In the genomic region with DNA sequence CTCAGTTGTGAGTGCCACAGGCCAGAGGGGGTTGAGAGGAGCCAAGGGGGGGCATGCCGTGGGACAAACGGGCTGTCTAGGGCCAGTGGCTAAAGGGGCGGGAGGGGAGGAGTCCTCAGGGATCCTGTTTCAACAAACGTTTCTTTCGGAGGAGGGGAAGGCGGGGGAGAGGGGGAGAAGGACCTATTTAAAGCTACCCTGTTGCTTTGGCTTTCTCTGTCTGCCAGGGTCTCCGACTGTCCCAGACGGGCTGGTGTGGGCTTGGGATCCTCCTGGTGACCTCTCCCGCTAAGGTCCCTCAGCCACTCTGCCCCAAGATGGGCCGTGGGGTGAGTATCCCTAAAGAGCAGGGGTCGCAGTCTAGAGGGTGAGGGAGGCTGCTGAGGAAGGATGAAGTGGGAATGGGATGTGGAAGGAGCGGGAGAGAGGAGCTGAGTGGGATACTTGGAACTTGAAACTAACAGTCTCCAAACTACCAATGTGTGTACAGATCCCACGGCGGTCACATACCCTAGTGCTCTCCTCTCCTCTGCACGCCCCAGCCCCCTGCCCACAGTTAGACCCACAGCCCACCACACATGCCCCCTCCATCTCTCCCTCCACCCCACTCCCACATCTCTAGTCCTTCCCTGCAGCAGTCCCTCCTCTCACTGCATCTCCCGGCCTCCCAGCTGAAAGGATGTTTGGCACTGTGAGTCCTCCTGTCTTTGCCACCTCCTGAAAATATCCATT, we compare ENCODE assay signal across 14 cellular contexts. TPM values are rescaled to one million over a fixed set of nuclear protein-coding genes. Genes with fewer than 3 reads are reported as not detected.
DNase-seq lines count a peak whose midpoint lies in the region; ATAC-seq, FAIRE-seq and TF ChIP-seq lines count a peak whose summit lies in the region.
"Had no signal": no experiment of that assay in that cellular context is flagged by ENCODE, and none has a peak within 500 bp of the region (broad histone marks: within the 10 kb centered on the region; RNA-seq: fewer than 3 reads in every experiment).

A gene (plus strand): TSS at position 215 of the 732 bp plus-strand sequence. CDS start 103 bp downstream, at position 318.

- H3K79me2 ChIP-seq in keratinocyte (ENCODE audit: control insufficient read depth, insufficient read depth, low read length) (no peaks in the 10 kb centered on the region), trophoblast cell (ENCODE audit: control insufficient read depth, insufficient read depth, low read length, poor library complexity) (no peaks in the 10 kb centered on the region)

- no peak within 1 kb of the TSS for H4K12ac ChIP-seq in trophoblast cell (ENCODE audit: low read depth, low read length)

- no peak within 1 kb of the TSS for H4K91ac ChIP-seq in trophoblast cell (ENCODE audit: low read depth, low read length)

- H3K9ac ChIP-seq in keratinocyte (ENCODE audit: control insufficient read depth, extremely low read depth, insufficient read depth, low read length) (no peak within 1 kb of the TSS), trophoblast cell (ENCODE audit: low read length) (no peak within 1 kb of the TSS)

- TF ChIP-seq CTCF in dorsolateral prefrontal cortex (IDR thresholded peaks at IDR 0.05 in 54 of 56, conservative IDR thresholded peaks at IDR 0.05 in 2 of 56; ENCODE audit: low read depth in 1 of 56, partially characterized antibody in 56 of 56) (no peak), keratinocyte (optimal IDR thresholded peaks at IDR 0.05 in 1 of 3, IDR thresholded peaks at IDR 0.05 in 1 of 3, conservative IDR thresholded peaks at IDR 0.05 in 1 of 3; ENCODE audit: extremely low read depth in 1 of 3, insufficient read depth in 2 of 3, low read length in 3 of 3) (no peak), glutamatergic neuron (IDR thresholded peaks at IDR 0.05; ENCODE audit: partially characterized antibody, unreplicated experiment) (no peak)

- no peak within 1 kb of the TSS for H2BK5ac ChIP-seq in trophoblast cell (ENCODE audit: low read depth, low read length, poor library complexity)

- H3K4me3 ChIP-seq in dorsolateral prefrontal cortex (peak within 1 kb of the TSS; percentile 19 to 69 (median 54)), keratinocyte (ENCODE audit: control insufficient read depth in 2 of 3, extremely low read depth in 1 of 3, insufficient read depth in 2 of 3, low read depth in 1 of 3, low read length in 3 of 3) (no peak within 1 kb of the TSS), trophoblast cell (ENCODE audit: low read depth, low read length) (no peak within 1 kb of the TSS)
- H3K4me3 ChIP-seq: SJSA1 had no signal

- no peak within 1 kb of the TSS for H3K4me3 Mint-ChIP-seq in glutamatergic neuron (ENCODE audit: unreplicated experiment)

- no peaks in the 10 kb centered on the region for H3K36me3 Mint-ChIP-seq in glutamatergic neuron (ENCODE audit: unreplicated experiment)

- intact Hi-C loops in dorsolateral prefrontal cortex (cut with DNase I) (no loop called here), sciatic nerve (cut with DNase I) (no loop called here)

- H3K9me1 ChIP-seq in keratinocyte (ENCODE audit: control insufficient read depth, extremely low read depth, insufficient read depth, low read length): no peaks in the 10 kb centered on the region

- no peak within 1 kb of the TSS for H3K27ac Mint-ChIP-seq in glutamatergic neuron (ENCODE audit: unreplicated experiment)

- H3K36me3 ChIP-seq in keratinocyte (ENCODE audit: control insufficient read depth in 2 of 2, extremely low read depth in 1 of 2, insufficient read depth in 2 of 2, low read length in 2 of 2): no peaks in the 10 kb centered on the region
- no peaks in the 10 kb centered on the region for H3K36me3 ChIP-seq in trophoblast cell (ENCODE audit: control insufficient read depth in 1 of 2, insufficient read depth in 2 of 2, low read length in 2 of 2)
- H3K36me3 ChIP-seq: SJSA1 had no signal

- WGBS in trophoblast cell (ENCODE audit: extremely low coverage, insufficient coverage, insufficient read length): no CpG with 5 or more reads among the region's 16 CpGs

- peaks cover 1% of the 10 kb centered on the region for H3K9me3 Mint-ChIP-seq in glutamatergic neuron (ENCODE audit: unreplicated experiment)

- no peak within 1 kb of the TSS for H4K8ac ChIP-seq in trophoblast cell (ENCODE audit: low read depth, low read length)

- no peak within 1 kb of the TSS for H2BK12ac ChIP-seq in trophoblast cell (ENCODE audit: low read length)

- DNase-seq in C1 segment of cervical spinal cord (lab: John Stamatoyannopoulos, UW) (peak in 8 of 14 donors; percentile 5 to 70 (median 40)), dorsolateral prefrontal cortex (peak in 2 of 10 donors; percentile 44 to 47), keratinocyte (ENCODE audit: low read depth, low spot score) (no peak), sciatic nerve (ENCODE audit: low spot score) (peak; percentile 74), T-helper 9 cell (no peak), glutamatergic neuron (no peak), trophoblast cell (no peak)
- DNase-seq: activated CD4-positive, alpha-beta T cell treated with anti-CD3 and anti-CD28 coated beads for 4 hours; activated naive CD4-positive, alpha-beta T cell treated with Interleukin-2 at 50 U/mL for 16 hours; effector CD4-positive, alpha-beta T cell; NCI-H1092 treated with DMSO at 0.1 percent for 48 hours had no signal

- H3K4me1 Mint-ChIP-seq in glutamatergic neuron (ENCODE audit: low read depth, unreplicated experiment): peaks cover 9% of the 10 kb centered on the region

- H3K18ac ChIP-seq in trophoblast cell (ENCODE audit: low read length): no peak within 1 kb of the TSS

- peaks cover 7% of the 10 kb centered on the region for H3K27me3 Mint-ChIP-seq in glutamatergic neuron (ENCODE audit: unreplicated experiment)

- H2AK5ac ChIP-seq in trophoblast cell (ENCODE audit: low read length): no peak within 1 kb of the TSS

- no peaks in the 10 kb centered on the region for H3K79me1 ChIP-seq in trophoblast cell (ENCODE audit: low read length)

- no peak within 1 kb of the TSS for H3K23ac ChIP-seq in trophoblast cell (ENCODE audit: low read length)

- dilution Hi-C loops in keratinocyte (cut with MboI; ENCODE audit: extremely low pct_ligation_motif_present, low sequenced_read_pairs): no loop called here

- H3K4ac ChIP-seq in trophoblast cell (ENCODE audit: low read depth, low read length): no peak within 1 kb of the TSS

- no peaks in the 10 kb centered on the region for H4K20me1 ChIP-seq in keratinocyte (ENCODE audit: control insufficient read depth, extremely low read depth, insufficient read depth, low read length)

- ATAC-seq in sciatic nerve: peak; percentile 43
- ATAC-seq in HG02798 (IDR thresholded peaks at IDR 0.05; ENCODE audit: poor library complexity, unreplicated experiment): no peak

- no peak for FAIRE-seq in keratinocyte (lab: Jason Lieb, UNC)

- peaks cover 13% of the 10 kb centered on the region for H3K4me1 ChIP-seq in keratinocyte (ENCODE audit: control insufficient read depth, extremely low read depth, insufficient read depth, low read length)
- H3K4me1 ChIP-seq in trophoblast cell (ENCODE audit: control insufficient read depth in 1 of 2, insufficient read depth in 2 of 2, low read length in 2 of 2): no peaks in the 10 kb centered on the region
- H3K4me1 ChIP-seq: SJSA1 had no signal

- H3K27me3 ChIP-seq in dorsolateral prefrontal cortex (no peaks in the 10 kb centered on the region), keratinocyte (ENCODE audit: control insufficient read depth, extremely low read depth, insufficient read depth, low read length) (no peaks in the 10 kb centered on the region), trophoblast cell (ENCODE audit: insufficient read depth, low read length) (no peaks in the 10 kb centered on the region)
- H3K27me3 ChIP-seq: SJSA1 had no signal

- H2AFZ ChIP-seq in keratinocyte (ENCODE audit: control insufficient read depth, low read length) (no peak within 1 kb of the TSS), trophoblast cell (ENCODE audit: insufficient read depth, low read length, poor library complexity) (no peak within 1 kb of the TSS)

- H3K27ac ChIP-seq in dorsolateral prefrontal cortex (peak within 1 kb of the TSS in 56 of 59 donors; percentile 29 to 93 (median 81)), keratinocyte (ENCODE audit: control insufficient read depth, insufficient read depth, low read length) (no peak within 1 kb of the TSS), trophoblast cell (ENCODE audit: low read depth, low read length) (no peak within 1 kb of the TSS)
- H3K27ac ChIP-seq: SJSA1 had no signal

- H3K14ac ChIP-seq in trophoblast cell (ENCODE audit: low read length): no peak within 1 kb of the TSS

- H3K4me2 ChIP-seq in keratinocyte (ENCODE audit: control insufficient read depth, extremely low read depth, insufficient read depth, low read depth, low read length): peak within 1 kb of the TSS; percentile 33
- no peak within 1 kb of the TSS for H3K4me2 ChIP-seq in trophoblast cell (ENCODE audit: low read length)

- no peaks in the 10 kb centered on the region for H3K9me3 ChIP-seq in keratinocyte (ENCODE audit: control insufficient read depth, low read depth, low read length)
- peaks cover 3% of the 10 kb centered on the region for H3K9me3 ChIP-seq in trophoblast cell (ENCODE audit: insufficient read depth, low read depth, low read length)
- H3K9me3 ChIP-seq: SJSA1 had no signal

- no peak within 1 kb of the TSS for H2BK120ac ChIP-seq in trophoblast cell (ENCODE audit: insufficient read depth, low read length, poor library complexity)

RNA-seq across cellular contexts. Expression of the gene that starts here (rescaled TPM):
- total RNA-seq in dorsolateral prefrontal cortex: 1,000 to 10,000 TPM in 6 of 120 experiments, 100 to 1,000 TPM in 114; 289 to 1,943 (median 637) TPM
- polyA plus RNA-seq in keratinocyte: 0.01 to 0.06 TPM in 2 of 3 replicates, not detected in the other
- 0.22 TPM for polyA plus RNA-seq in keratinocyte (2011; ENCODE audit: low read depth)
- polyA plus RNA-seq in keratinocyte (2011; cell fraction: cytosol; rRNA removed): not detected in 2 replicates
- polyA plus RNA-seq in keratinocyte (2011; cell fraction: nucleus; rRNA removed): 0.06 and 0.19 TPM in 2 replicates
- polyA plus RNA-seq in keratinocyte (2012; ENCODE audit: low replicate concordance): 0.37 TPM in 1 of 2 replicates, not detected in the other
- polyA minus RNA-seq in keratinocyte: not detected in 3 replicates
- polyA minus RNA-seq in keratinocyte (2011; cell fraction: cytosol; rRNA and poly(A)+ RNA removed): not detected
- polyA minus RNA-seq in keratinocyte (2011; cell fraction: nucleus; rRNA and poly(A)+ RNA removed): not detected in 2 replicates
- total RNA-seq in sciatic nerve: 136 TPM
- not detected for total RNA-seq in glutamatergic neuron (ENCODE audit: unreplicated experiment)
- not detected in 2 replicates for polyA plus RNA-seq in trophoblast cell (2013)
- total RNA-seq: A673 had no signal

Comparison
In these comparisons a context has a peak if more than half of its experiments do, and no peak if none do; other contexts are left out.
1. RNA of the gene that starts here (total RNA-seq): 289 to 1,943 TPM in dorsolateral prefrontal cortex and 136 TPM in sciatic nerve (single experiment); not detected in glutamatergic neuron (single experiment); every median in the first group is over 100 times any median in the second.
2. DNase-seq: peak in C1 segment of cervical spinal cord (8 of 14) and sciatic nerve (single experiment); none in keratinocyte (single experiment), T-helper 9 cell (single experiment), glutamatergic neuron (single experiment) and trophoblast cell (0 of 2).
3. H3K27ac ChIP-seq: peak in dorsolateral prefrontal cortex (56 of 59); none in keratinocyte (single experiment) and trophoblast cell (single experiment).
4. H3K4me3 ChIP-seq: peak in dorsolateral prefrontal cortex (59 of 59); none in keratinocyte (0 of 3) and trophoblast cell (single experiment).